ENCODE assay signal across 1 cellular context in the genomic region with DNA sequence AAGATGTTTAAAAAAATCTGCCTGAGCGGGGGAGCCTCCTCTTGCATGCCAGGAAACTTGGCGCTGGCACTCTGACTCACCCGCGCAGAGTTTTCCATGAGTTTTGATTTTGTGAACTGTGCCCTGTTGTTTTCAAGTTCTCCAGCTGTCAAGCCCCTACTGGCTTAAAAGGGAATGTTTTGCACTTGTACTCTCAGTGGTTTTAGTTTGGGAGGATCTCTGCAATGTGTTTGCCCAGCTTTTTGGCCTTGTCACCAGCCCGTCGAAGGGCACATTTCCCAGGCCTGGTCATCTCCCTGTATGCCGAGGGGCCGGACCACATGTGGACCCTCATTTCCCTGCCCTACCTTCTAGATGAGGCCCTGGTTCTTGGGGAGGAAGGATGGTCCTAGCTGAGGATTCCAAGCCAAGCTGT.
TF ChIP-seq lines count a peak whose summit lies in the region.

No MANE protein-coding gene starts in this region.

TF ChIP-seq in WTC11, 78 proteins besides CTCF, POLR2A, EP300 and RAD21 (continued from another document):
- TF ChIP-seq HMGA2 (CRISPR knock-in tag; IDR thresholded peaks at IDR 0.05) (no peak), ATF2 (CRISPR knock-in tag; IDR thresholded peaks at IDR 0.05; ENCODE audit: borderline replicate concordance, low read depth) (no peak)
TF ChIP-seq in WTC11: peak in this region for 0.
